In the genomic region with DNA sequence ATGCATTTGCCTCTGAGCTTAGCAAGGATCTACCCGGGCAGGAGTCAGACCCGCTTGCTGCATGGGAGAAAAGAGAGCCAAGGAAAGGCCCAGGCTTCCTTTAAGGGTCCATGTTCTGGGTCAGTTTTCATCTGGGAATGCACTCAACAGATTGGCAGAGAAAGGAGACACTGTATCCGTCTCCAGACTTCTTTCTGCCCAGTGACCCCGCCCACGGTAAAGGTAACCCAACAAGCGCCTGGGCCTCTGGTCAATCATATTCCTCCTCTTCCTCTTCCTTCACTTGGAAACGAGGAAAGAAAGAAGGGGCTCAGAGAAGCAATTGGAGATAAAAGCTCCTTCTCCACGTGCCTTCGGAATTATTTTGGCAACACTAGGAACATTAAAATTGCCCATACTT, we compare ENCODE assay signal across 1 cellular context.
TF ChIP-seq lines count a peak whose summit lies in the region.

No MANE protein-coding gene starts in this region.

TF ChIP-seq in IMR-90, 13 proteins besides CTCF, POLR2A, EP300 and RAD21 (continued from another document):
- TF ChIP-seq BHLHE40 (IDR thresholded peaks at IDR 0.05; ENCODE audit: low read depth, low read length): no peak
- TF ChIP-seq, protein P1, sequence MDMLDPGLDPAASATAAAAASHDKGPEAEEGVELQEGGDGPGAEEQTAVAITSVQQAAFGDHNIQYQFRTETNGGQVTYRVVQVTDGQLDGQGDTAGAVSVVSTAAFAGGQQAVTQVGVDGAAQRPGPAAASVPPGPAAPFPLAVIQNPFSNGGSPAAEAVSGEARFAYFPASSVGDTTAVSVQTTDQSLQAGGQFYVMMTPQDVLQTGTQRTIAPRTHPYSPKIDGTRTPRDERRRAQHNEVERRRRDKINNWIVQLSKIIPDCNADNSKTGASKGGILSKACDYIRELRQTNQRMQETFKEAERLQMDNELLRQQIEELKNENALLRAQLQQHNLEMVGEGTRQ (IDR thresholded peaks at IDR 0.05; ENCODE audit: low read depth, low read length): no peak
- TF ChIP-seq FOS (IDR thresholded peaks at IDR 0.05; ENCODE audit: low read depth, low read length): no peak
- no peak for TF ChIP-seq MAFK (IDR thresholded peaks at IDR 0.05; ENCODE audit: low read depth, low read length)
- TF ChIP-seq, protein P2, sequence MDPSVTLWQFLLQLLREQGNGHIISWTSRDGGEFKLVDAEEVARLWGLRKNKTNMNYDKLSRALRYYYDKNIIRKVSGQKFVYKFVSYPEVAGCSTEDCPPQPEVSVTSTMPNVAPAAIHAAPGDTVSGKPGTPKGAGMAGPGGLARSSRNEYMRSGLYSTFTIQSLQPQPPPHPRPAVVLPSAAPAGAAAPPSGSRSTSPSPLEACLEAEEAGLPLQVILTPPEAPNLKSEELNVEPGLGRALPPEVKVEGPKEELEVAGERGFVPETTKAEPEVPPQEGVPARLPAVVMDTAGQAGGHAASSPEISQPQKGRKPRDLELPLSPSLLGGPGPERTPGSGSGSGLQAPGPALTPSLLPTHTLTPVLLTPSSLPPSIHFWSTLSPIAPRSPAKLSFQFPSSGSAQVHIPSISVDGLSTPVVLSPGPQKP (IDR thresholded peaks at IDR 0.05; ENCODE audit: borderline replicate concordance, low read depth, low read length): no peak
- TF ChIP-seq MXI1 (IDR thresholded peaks at IDR 0.05; ENCODE audit: borderline replicate concordance, low read depth, low read length): no peak
- no peak for TF ChIP-seq SMC3 (IDR thresholded peaks at IDR 0.05; ENCODE audit: low read depth, low read length)
- TF ChIP-seq CHD1 (IDR thresholded peaks at IDR 0.05; ENCODE audit: low read depth, low read length): no peak
- TF ChIP-seq CEBPB (IDR thresholded peaks at IDR 0.05; ENCODE audit: low read depth, low read length): no peak
- no peak for TF ChIP-seq RFX5 (IDR thresholded peaks at IDR 0.05; ENCODE audit: low read depth, low read length)
- TF ChIP-seq RCOR1 (IDR thresholded peaks at IDR 0.05; ENCODE audit: insufficient replicate concordance, low read length): no peak
- no peak for TF ChIP-seq NFE2L2 (IDR thresholded peaks at IDR 0.05; ENCODE audit: low read depth, low read length)
